In genomic region chr10:110279062-110279986, GRCh38 we compare ENCODE assay signal across 1 cellular context.
TF ChIP-seq lines count a peak whose summit lies in the region.

No MANE protein-coding gene starts in this region.

TF ChIP-seq in GM12878, 131 proteins besides CTCF, POLR2A, EP300 and RAD21 (continued from another document):
- no peak for TF ChIP-seq NR2C2 (IDR thresholded peaks at IDR 0.05; ENCODE audit: borderline replicate concordance, control insufficient read depth, insufficient read length, low read depth)
- TF ChIP-seq IKZF2 (IDR thresholded peaks at IDR 0.05), result 0 out of 4 replicates have a peak, but pooled peaks of 1 of the 2 experiments have one; percentile 12
- 0 out of 2 replicates have a peak, but pooled peaks have one; percentile 15 for TF ChIP-seq ZNF592 (IDR thresholded peaks at IDR 0.05)
- no peak for TF ChIP-seq HDAC2 (IDR thresholded peaks at IDR 0.05)
- no peak for TF ChIP-seq JUNB (IDR thresholded peaks at IDR 0.05)
- TF ChIP-seq LARP7 (IDR thresholded peaks at IDR 0.05), result no peak
- peak; percentile 46; the same call in 1 of the 2 replicates for TF ChIP-seq YY1 (IDR thresholded peaks at IDR 0.05; ENCODE audit: low read depth, low read length)
